ENCODE assay signal across 30 cellular contexts in the genomic region with DNA sequence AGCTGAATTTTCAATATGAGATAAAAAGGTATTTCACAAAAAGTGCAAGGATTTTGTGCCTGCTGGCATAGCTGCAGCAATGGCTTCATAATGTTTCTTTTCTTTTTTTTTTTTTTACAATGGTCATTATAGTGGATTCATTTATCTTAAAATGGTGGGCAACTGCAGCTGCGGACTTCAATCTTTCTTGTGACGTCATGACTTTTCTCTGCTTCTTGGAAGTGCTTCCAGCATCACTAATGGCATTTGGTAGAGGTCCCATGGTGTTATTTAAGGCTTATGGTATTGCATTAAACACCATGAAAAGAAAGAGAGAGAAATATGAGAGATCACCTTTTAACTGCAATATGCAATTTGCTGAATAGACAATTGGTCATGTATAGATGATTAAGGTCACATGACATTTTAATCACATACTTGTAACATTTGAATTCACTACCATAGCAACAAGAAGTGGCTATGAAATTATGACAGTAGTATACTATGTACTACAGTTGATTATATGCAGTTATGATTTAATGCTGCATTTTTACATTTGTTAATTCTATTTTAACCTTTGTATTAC.
"Had no signal": no experiment of that assay in that cellular context is flagged by ENCODE, and none has a peak within 500 bp of the region (broad histone marks: within the 10 kb centered on the region; RNA-seq: fewer than 3 reads in every experiment).

No MANE protein-coding gene starts in this region.

- DNase-seq: hippocampal formation; kidney glomerular epithelial cell; left cardiac atrium; lower lobe of right lung; mammary epithelial cell; mesendoderm; midbrain; mucosa of descending colon; naive thymus-derived CD4-positive, alpha-beta T cell; pancreas; posterior cingulate gyrus; retina; right cardiac atrium; sigmoid colon; small intestine; spleen; stimulated activated CD4-positive, alpha-beta T cell treated with anti-CD3 and anti-CD28 coated beads, Interleukin-2, amount 100 ng/mL, for 48 hours; stimulated activated CD4-positive, alpha-beta T cell treated with anti-CD3 and anti-CD28 coated beads, Interleukin-4, amount 100 ng/mL, for 4 hours; stimulated activated CD8-positive, alpha-beta memory T cell treated with anti-CD3 and anti-CD28 coated beads, Interleukin-4, amount 100 ng/mL, for 48 hours; stimulated activated naive B cell treated with anti-CD40 and anti-IgM and Interleukin-4, amounts not matched to agents 10 μg/mL and 1 μg/mL and 100 μg/mL, for 72 hours; stimulated activated naive CD8-positive, alpha-beta T cell treated with anti-CD3 and anti-CD28 coated beads, Interleukin-15, Interleukin-2, amounts not matched to agents 100 U/mL and 50 U/mL, for 24 hours; stomach; testis; thyroid gland; transverse colon; upper lobe of left lung had no signal

- H3K4me1 Mint-ChIP-seq: naive thymus-derived CD4-positive, alpha-beta T cell; stimulated activated naive B cell treated with anti-CD40 and anti-IgM and Interleukin-4, amounts not matched to agents 10 μg/mL and 1 μg/mL and 100 μg/mL, for 72 hours had no signal

- H3K27me3 Mint-ChIP-seq: naive thymus-derived CD4-positive, alpha-beta T cell; natural killer cell treated with Interleukin-12 subunit alpha and Interleukin-12 subunit beta and Interleukin-15 and Interleukin-18, amount 100 ng/mL, for 72 hours; stimulated activated naive B cell treated with anti-CD40 and anti-IgM and Interleukin-4, amounts not matched to agents 10 μg/mL and 1 μg/mL and 100 μg/mL, for 72 hours had no signal

- H3K27ac ChIP-seq: lower lobe of right lung, pancreas, prostate gland, sigmoid colon, spleen, stomach, testis, thyroid gland, transverse colon, upper lobe of left lung, vagina had no signal

- H3K4me3 ChIP-seq: lower lobe of right lung, mucosa of descending colon, pancreas, prostate gland, sigmoid colon, spleen, stomach, testis, thyroid gland, transverse colon, upper lobe of left lung, vagina had no signal

- H3K4me1 ChIP-seq: lower lobe of right lung, pancreas, prostate gland, sigmoid colon, spleen, stomach, testis, thyroid gland, transverse colon, upper lobe of left lung, vagina had no signal

- ATAC-seq: left cardiac atrium; left lobe of liver; lower lobe of right lung; mucosa of descending colon; naive thymus-derived CD4-positive, alpha-beta T cell; natural killer cell treated with Interleukin-12 subunit alpha and Interleukin-12 subunit beta and Interleukin-15 and Interleukin-18, amount 100 ng/mL, for 72 hours; pancreas; right cardiac atrium; stimulated activated naive B cell treated with anti-CD40 and anti-IgM and Interleukin-4, amounts not matched to agents 10 μg/mL and 1 μg/mL and 100 μg/mL, for 72 hours; stimulated activated naive CD8-positive, alpha-beta T cell treated with anti-CD3 and anti-CD28 coated beads, Interleukin-15, Interleukin-2, amounts not matched to agents 100 U/mL and 50 U/mL, for 24 hours had no signal

- H3K27ac Mint-ChIP-seq: naive thymus-derived CD4-positive, alpha-beta T cell; natural killer cell treated with Interleukin-12 subunit alpha and Interleukin-12 subunit beta and Interleukin-15 and Interleukin-18, amount 100 ng/mL, for 72 hours; stimulated activated naive B cell treated with anti-CD40 and anti-IgM and Interleukin-4, amounts not matched to agents 10 μg/mL and 1 μg/mL and 100 μg/mL, for 72 hours had no signal

- H3K36me3 Mint-ChIP-seq: naive thymus-derived CD4-positive, alpha-beta T cell; natural killer cell treated with Interleukin-12 subunit alpha and Interleukin-12 subunit beta and Interleukin-15 and Interleukin-18, amount 100 ng/mL, for 72 hours; stimulated activated naive B cell treated with anti-CD40 and anti-IgM and Interleukin-4, amounts not matched to agents 10 μg/mL and 1 μg/mL and 100 μg/mL, for 72 hours had no signal

- H3K9me3 ChIP-seq: lower lobe of right lung, mucosa of descending colon, pancreas, prostate gland, sigmoid colon, testis, thyroid gland, transverse colon, upper lobe of left lung, vagina had no signal

- H3K27me3 ChIP-seq: pancreas, sigmoid colon, spleen, stomach, testis, thyroid gland, transverse colon, upper lobe of left lung, vagina had no signal

- H3K4me3 Mint-ChIP-seq: naive thymus-derived CD4-positive, alpha-beta T cell; natural killer cell treated with Interleukin-12 subunit alpha and Interleukin-12 subunit beta and Interleukin-15 and Interleukin-18, amount 100 ng/mL, for 72 hours; stimulated activated naive B cell treated with anti-CD40 and anti-IgM and Interleukin-4, amounts not matched to agents 10 μg/mL and 1 μg/mL and 100 μg/mL, for 72 hours had no signal

- H3K36me3 ChIP-seq: lower lobe of right lung, pancreas, prostate gland, sigmoid colon, spleen, stomach, thyroid gland, transverse colon, upper lobe of left lung, vagina had no signal
